8 cellular contexts compared by ENCODE assay signal in genomic region chr15:40693904-40694705, GRCh38. TPM values are rescaled to one million over a fixed set of nuclear protein-coding genes. Genes with fewer than 3 reads are reported as not detected.
DNase-seq lines count a peak whose midpoint lies in the region; ATAC-seq lines count a peak whose summit lies in the region.

No MANE protein-coding gene starts in this region.

- H3K4me1 ChIP-seq in effector memory CD4-positive, alpha-beta T cell (ENCODE audit: control insufficient read depth, insufficient read depth, low read length, poor library complexity, severe bottlenecking) = peaks cover 7% of the 10 kb centered on the region

- H3K4me3 Mint-ChIP-seq in natural killer cell treated with Interleukin-12 subunit alpha and Interleukin-12 subunit beta and Interleukin-15 and Interleukin-18, amount 100 ng/mL, for 72 hours = peak overlapping the region; percentile 100

- no peaks in the 10 kb centered on the region for H3K27me3 Mint-ChIP-seq in natural killer cell treated with Interleukin-12 subunit alpha and Interleukin-12 subunit beta and Interleukin-15 and Interleukin-18, amount 100 ng/mL, for 72 hours

- H3K9me3 ChIP-seq in effector memory CD4-positive, alpha-beta T cell (ENCODE audit: control insufficient read depth, low read length) = no peaks in the 10 kb centered on the region

- no peaks in the 10 kb centered on the region for H3K9me3 Mint-ChIP-seq in natural killer cell treated with Interleukin-12 subunit alpha and Interleukin-12 subunit beta and Interleukin-15 and Interleukin-18, amount 100 ng/mL, for 72 hours

- ATAC-seq in GM19351 (IDR thresholded peaks at IDR 0.05; ENCODE audit: unreplicated experiment) (peak; percentile 22), HG03457 (IDR thresholded peaks at IDR 0.05; ENCODE audit: unreplicated experiment) (no peak)
- ATAC-seq in natural killer cell treated with Interleukin-12 subunit alpha and Interleukin-12 subunit beta and Interleukin-15 and Interleukin-18, amount 100 ng/mL, for 72 hours = no peak

- H3K4me1 Mint-ChIP-seq in natural killer cell treated with Interleukin-12 subunit alpha and Interleukin-12 subunit beta and Interleukin-15 and Interleukin-18, amount 100 ng/mL, for 72 hours (ENCODE audit: low read depth in 2 of 2) = peaks cover 19 to 20% of the 10 kb centered on the region in 2 donors

- H3K36me3 ChIP-seq in effector memory CD4-positive, alpha-beta T cell (ENCODE audit: control insufficient read depth, insufficient read depth, low read length) = no peaks in the 10 kb centered on the region

- H3K27ac Mint-ChIP-seq in natural killer cell treated with Interleukin-12 subunit alpha and Interleukin-12 subunit beta and Interleukin-15 and Interleukin-18, amount 100 ng/mL, for 72 hours = peak overlapping the region; percentile 99

- H3K36me3 Mint-ChIP-seq in natural killer cell treated with Interleukin-12 subunit alpha and Interleukin-12 subunit beta and Interleukin-15 and Interleukin-18, amount 100 ng/mL, for 72 hours = peaks cover 5% of the 10 kb centered on the region

- H3K27ac ChIP-seq in effector memory CD4-positive, alpha-beta T cell (ENCODE audit: insufficient read depth, low read length, poor library complexity, severe bottlenecking) = peak overlapping the region; percentile 94

- H3K27me3 ChIP-seq in effector memory CD4-positive, alpha-beta T cell (replicated peaks; ENCODE audit: control insufficient read depth, insufficient read depth, low read length, poor library complexity, severe bottlenecking) = no peaks in the 10 kb centered on the region

- DNase-seq in Ammon's horn (ENCODE audit: low spot score) (peak; percentile 1), MV-4-11 (lab: John Stamatoyannopoulos, UW) (peak; percentile 44), NCI-H82 (lab: John Stamatoyannopoulos, UW) (no peak), NCI-H526 (lab: John Stamatoyannopoulos, UW) (no peak)
- DNase-seq in effector memory CD4-positive, alpha-beta T cell = no peak
- no peak for DNase-seq in natural killer cell treated with Interleukin-12 subunit alpha and Interleukin-12 subunit beta and Interleukin-15 and Interleukin-18, amount 100 ng/mL, for 72 hours (ENCODE audit: low spot score)

- H3K4me3 ChIP-seq in effector memory CD4-positive, alpha-beta T cell (ENCODE audit: insufficient read depth, low read depth, low read length, poor library complexity, severe bottlenecking) = peak overlapping the region; percentile 89

RNA-seq across cellular contexts. Expression of gene RAD51, which starts 0.9 kb away (rescaled TPM):
- total RNA-seq in natural killer cell treated with Interleukin-12 subunit alpha and Interleukin-12 subunit beta and Interleukin-15 and Interleukin-18, amount 100 ng/mL, for 72 hours = 10 to 100 TPM; 36.2 to 59.6 TPM

Comparison
In these comparisons a context has a peak if more than half of its experiments do, and no peak if none do; other contexts are left out.
1. DNase-seq: peak in Ammon's horn (single experiment) and MV-4-11 (single experiment); none in effector memory CD4-positive, alpha-beta T cell (0 of 3), natural killer cell treated with Interleukin-12 subunit alpha and Interleukin-12 subunit beta and Interleukin-15 and Interleukin-18, amount 100 ng/mL, for 72 hours (single experiment), NCI-H82 (single experiment) and NCI-H526 (0 of 2).